ENCODE assay signal across 29 cellular contexts in the genomic region with DNA sequence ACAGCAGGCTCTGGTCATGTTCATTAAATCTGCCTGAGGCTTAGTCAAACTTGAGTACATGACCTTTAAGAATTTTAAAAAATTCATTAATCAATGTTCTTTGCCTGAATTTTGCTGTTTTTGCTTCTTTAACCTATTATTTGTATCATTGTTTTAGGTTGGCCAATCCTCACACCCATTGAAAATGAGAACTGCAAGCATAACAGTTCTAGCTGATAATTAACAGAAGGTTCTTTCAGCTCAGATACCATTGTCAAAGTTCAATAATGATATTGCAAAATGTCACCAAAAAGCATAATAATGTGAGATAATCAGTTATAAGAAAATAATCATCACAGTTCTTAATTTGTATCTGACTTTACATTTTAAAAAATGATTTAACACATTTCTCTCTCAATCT.
"Had no signal": no experiment of that assay in that cellular context is flagged by ENCODE, and none has a peak within 500 bp of the region (broad histone marks: within the 10 kb centered on the region; RNA-seq: fewer than 3 reads in every experiment).

No MANE protein-coding gene starts in this region.

- DNase-seq: activated effector memory CD4-positive, alpha-beta T cell treated with anti-CD3 and anti-CD28 coated beads, Interleukin-2, amount 50 U/mL, for 16 hours; activated effector memory CD4-positive, alpha-beta T cell treated with Interleukin-2 at 50 U/mL for 16 hours; activated gamma-delta T cell; activated gamma-delta T cell treated with Interleukin-2 at 50 U/mL for 16 hours; activated naive CD4-positive, alpha-beta T cell; activated naive CD4-positive, alpha-beta T cell treated with anti-CD3 and anti-CD28 coated beads for 36 hours; activated naive CD4-positive, alpha-beta T cell treated with anti-CD3 and anti-CD28 coated beads, Interleukin-2, amount 10 ng/mL, durations not matched to agents 7 days and 5 days; activated naive CD4-positive, alpha-beta T cell treated with anti-CD3 and anti-CD28 coated beads, Interleukin-2, amount 50 U/mL, for 16 hours; activated naive CD4-positive, alpha-beta T cell treated with Interleukin-2 at 50 U/mL for 16 hours; activated naive CD8-positive, alpha-beta T cell treated with anti-CD3 and anti-CD28 coated beads for 36 hours; activated naive CD8-positive, alpha-beta T cell treated with anti-CD3 and anti-CD28 coated beads, Interleukin-2, amount 10 ng/mL, durations not matched to agents 7 days and 5 days; activated naive CD8-positive, alpha-beta T cell treated with anti-CD3 and anti-CD28 coated beads, Interleukin-2, amount 50 U/mL, for 24 hours; activated T-cell treated with anti-CD3 and anti-CD28 coated beads, Interleukin-2, amount 50 U/mL, for 1 hour; activated T-cell treated with anti-CD3 and anti-CD28 coated beads, Interleukin-2, amount 50 U/mL, for 24 hours; activated T-cell treated with anti-CD3 and anti-CD28 coated beads, Interleukin-2, amount 50 U/mL, for 4 hours; activated T-cell treated with anti-CD3 and anti-CD28 coated beads, Interleukin-2, amount 50 U/mL, for 48 hours; activated T-cell treated with anti-CD3 and anti-CD28 coated beads, Interleukin-2, amount 50 U/mL, for 72 hours; adrenal gland; amniotic stem cell; amygdala; anterior cingulate cortex; aorta; body of pancreas; brain microvascular endothelial cell; caudate nucleus; central memory CD4-positive, alpha-beta T cell; cerebellar nuclear complex had no signal

- ATAC-seq: activated naive CD4-positive, alpha-beta T cell treated with anti-CD3 and anti-CD28 coated beads, Interleukin-2, amount 50 U/mL, for 72 hours; activated naive CD8-positive, alpha-beta T cell treated with anti-CD3 and anti-CD28 coated beads, Interleukin-2, amount 50 U/mL, for 24 hours; activated T-cell treated with anti-CD3 and anti-CD28 coated beads, Interleukin-2, amount 50 U/mL, for 4 hours; activated T-cell treated with anti-CD3 and anti-CD28 coated beads, Interleukin-2, amount 50 U/mL, for 72 hours; activated T-helper 17 cell treated with anti-CD3 and anti-CD28 coated beads, Interleukin-2, amount 50 U/mL, for 72 hours; body of pancreas had no signal
